In the genomic region with DNA sequence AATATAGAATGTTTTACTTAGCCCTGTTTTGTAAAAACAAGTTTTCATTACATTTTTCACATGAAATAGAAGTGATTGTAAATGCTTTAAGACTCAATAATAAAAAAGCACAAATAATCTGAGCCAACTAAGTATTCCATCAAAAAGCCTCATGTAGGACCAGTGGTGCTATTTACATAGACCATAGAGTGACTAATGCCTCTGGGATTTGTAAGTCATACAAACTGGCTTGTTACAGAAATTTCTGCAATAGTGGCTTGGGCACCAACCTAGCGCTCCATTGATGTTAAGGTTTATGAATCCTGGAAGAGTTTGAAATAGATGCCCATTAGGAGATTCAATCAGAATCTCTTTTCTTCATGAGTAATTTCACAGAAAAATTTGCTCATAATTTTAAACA, we compare ENCODE assay signal across 16 cellular contexts. TPM values are rescaled to one million over a fixed set of nuclear protein-coding genes. Genes with fewer than 3 reads are reported as not detected.
DNase-seq lines count a peak whose midpoint lies in the region; ATAC-seq and TF ChIP-seq lines count a peak whose summit lies in the region.
"Had no signal": no experiment of that assay in that cellular context is flagged by ENCODE, and none has a peak within 500 bp of the region (broad histone marks: within the 10 kb centered on the region; RNA-seq: fewer than 3 reads in every experiment).

No MANE protein-coding gene starts in this region.

- H2BK5ac ChIP-seq in IMR-90 (ENCODE audit: low read depth, low read length, poor library complexity, severe bottlenecking), result peak overlapping the region; percentile 35

- no peak overlapping the region for H4K5ac ChIP-seq in IMR-90 (ENCODE audit: low read depth, low read length)

- no peak overlapping the region for H2BK20ac ChIP-seq in IMR-90 (ENCODE audit: low read depth, low read length)

- CTCF ChIA-PET in IMR-90 (lab: Yijun Ruan, JAX), result no interaction called here

- H3K9me3 ChIP-seq in IMR-90 (ENCODE audit: control insufficient read depth, insufficient read depth, low read length), result no peaks in the 10 kb centered on the region

- in situ Hi-C loops in IMR-90 (cut with MboI; ENCODE audit: low sequenced_read_pairs), result no loop called here

- WGBS in IMR-90 (ENCODE audit: extremely low coverage in 2 of 2, insufficient read length in 1 of 2), 2 experiments, result no CpG with 5 or more reads among the region's 1 CpG

- no peak overlapping the region for H3K4me2 ChIP-seq in IMR-90 (ENCODE audit: low read depth, low read length)
- H3K4me2 ChIP-seq: hepatocyte had no signal

- no peak overlapping the region for H3K56ac ChIP-seq in IMR-90 (ENCODE audit: extremely low read depth, insufficient read depth, low read length)

- POLR2A ChIA-PET in IMR-90 (lab: Charles Lee; ENCODE audit: unreplicated experiment), result no interaction called here

- H3K79me1 ChIP-seq in IMR-90 (ENCODE audit: low read depth in 1 of 2, low read length in 2 of 2), result no peaks in the 10 kb centered on the region

- no peak overlapping the region for H4K91ac ChIP-seq in IMR-90 (ENCODE audit: insufficient read depth, low read depth, low read length)

- no peaks in the 10 kb centered on the region for H4K20me1 ChIP-seq in IMR-90 (ENCODE audit: insufficient read depth, low read length)

- TF ChIP-seq RAD21 in IMR-90 (IDR thresholded peaks at IDR 0.05; ENCODE audit: low read length), result no peak

- intact Hi-C loops in IMR-90 (cut with micrococcal nuclease), result no loop called here

- BruUV-seq in IMR-90 (replicated peaks; lab: Mats Ljungman, UMichigan), result no TSS peak

- H2BK15ac ChIP-seq in IMR-90 (ENCODE audit: low read depth, low read length), result no peak overlapping the region

- no peak overlapping the region for H2AK5ac ChIP-seq in IMR-90 (ENCODE audit: low read depth, low read length)

- no peak overlapping the region for H2AK9ac ChIP-seq in IMR-90 (replicated peaks; ENCODE audit: low read depth, low read length, poor library complexity)

- H4K8ac ChIP-seq in IMR-90 (ENCODE audit: low read depth in 2 of 2, low read length in 2 of 2), result no peak overlapping the region

- TF ChIP-seq POLR2A in IMR-90 (IDR thresholded peaks at IDR 0.05; ENCODE audit: low read depth, low read length) (no peak), erythroblast (IDR thresholded peaks at IDR 0.05; ENCODE audit: low read length) (no peak)

- no peak overlapping the region for H3K23ac ChIP-seq in IMR-90 (ENCODE audit: low read depth, low read length)

- no peak overlapping the region for H2BK120ac ChIP-seq in IMR-90 (ENCODE audit: low read depth, low read length)

- peaks cover 6% of the 10 kb centered on the region for H3K36me3 ChIP-seq in IMR-90 (ENCODE audit: control insufficient read depth, insufficient read depth, low read length)
- H3K36me3 ChIP-seq in kidney epithelial cell (ENCODE audit: control insufficient read depth, insufficient read depth, low read length), result no peaks in the 10 kb centered on the region

- H3K27me3 ChIP-seq in IMR-90 (ENCODE audit: control insufficient read depth, insufficient read depth, low read length) (no peaks in the 10 kb centered on the region), kidney epithelial cell (ENCODE audit: control insufficient read depth, insufficient read depth, low read length) (no peaks in the 10 kb centered on the region)
- H3K27me3 ChIP-seq: cardiac muscle cell, hepatocyte had no signal

- H2AFZ ChIP-seq in IMR-90 (replicated peaks; ENCODE audit: low read length, poor library complexity), result no peak overlapping the region
- H2AFZ ChIP-seq: hepatocyte had no signal

- no peak overlapping the region for H3K9ac ChIP-seq in IMR-90 (ENCODE audit: low read depth, low read length)

- no peak overlapping the region for H3K27ac ChIP-seq in IMR-90 (ENCODE audit: insufficient read depth, low read length)
- H3K27ac ChIP-seq: cardiac muscle cell, hepatocyte, WERI-Rb-1 had no signal

- no peak overlapping the region for H3K4me3 ChIP-seq in AG10803 (ENCODE audit: low read length)
- no peak overlapping the region for H3K4me3 ChIP-seq in IMR-90 (ENCODE audit: insufficient read depth, low read depth, low read length)
- H3K4me3 ChIP-seq in cardiac fibroblast (replicated peaks in 1 of 2; ENCODE audit: low read depth in 2 of 2, low read length in 2 of 2), result no peak overlapping the region
- H3K4me3 ChIP-seq in kidney epithelial cell (ENCODE audit: low read depth, low read length), result no peak overlapping the region
- H3K4me3 ChIP-seq: cardiac muscle cell, hepatocyte had no signal

- DNase-seq in AG10803 (ENCODE audit: low read depth), result peak; percentile 70
- peak; percentile 92 for DNase-seq in IMR-90
- DNase-seq in cardiac fibroblast (ENCODE audit: low read depth in 2 of 2), result peak; percentile 39 to 79
- DNase-seq in kidney epithelial cell (ENCODE audit: low read depth), result peak; percentile 41
- DNase-seq in DMS 273 treated with DMSO at 0.1 percent for 48 hours (lab: John Stamatoyannopoulos, UW), result no peak
- DNase-seq in erythroblast (lab: John Stamatoyannopoulos, UW), result no peak
- DNase-seq: endodermal cell, KG1, NCI-H1417, NCI-H446 treated with DMSO at 0.1 percent for 48 hours, OCI-M1, WERI-Rb-1 had no signal

- 0 out of 2 replicates have a peak, but pooled peaks cover 2% of the 10 kb centered on the region for H3K9me1 ChIP-seq in IMR-90 (ENCODE audit: insufficient read depth, low read length)

- dilution Hi-C loops in IMR-90 (cut with HindIII; ENCODE audit: low sequenced_read_pairs, unreplicated experiment), result no loop called here

- no peak overlapping the region for H3K4ac ChIP-seq in IMR-90 (ENCODE audit: low read depth, low read length)

- ATAC-seq in IMR-90 (ENCODE audit: low read depth), result peak; percentile 98
- no peak for ATAC-seq in GM18868 (IDR thresholded peaks at IDR 0.05; ENCODE audit: unreplicated experiment)
- ATAC-seq in GM21381 (IDR thresholded peaks at IDR 0.05; ENCODE audit: unreplicated experiment), result no peak

- no peak overlapping the region for H3K14ac ChIP-seq in IMR-90 (replicated peaks; ENCODE audit: low read depth, low read length)

- H3K18ac ChIP-seq in IMR-90 (ENCODE audit: low read depth, low read length), result no peak overlapping the region

- peaks cover 2% of the 10 kb centered on the region; the same call in 1 of the 2 replicates for H3K4me1 ChIP-seq in IMR-90 (ENCODE audit: control insufficient read depth, insufficient read depth, low read length)

- TF ChIP-seq CTCF in AG10803 (conservative IDR thresholded peaks at IDR 0.05; ENCODE audit: low read length) (no peak), IMR-90 (conservative IDR thresholded peaks at IDR 0.05; ENCODE audit: low read depth, low read length) (no peak), cardiac fibroblast (IDR thresholded peaks at IDR 0.05; ENCODE audit: low read depth, low read length) (no peak), kidney epithelial cell (IDR thresholded peaks at IDR 0.05; ENCODE audit: insufficient read depth, low read length, poor library complexity, severe bottlenecking) (no peak)

TF ChIP-seq in IMR-90, 13 proteins besides CTCF, POLR2A, EP300 and RAD21:
- TF ChIP-seq CEBPB (IDR thresholded peaks at IDR 0.05; ENCODE audit: low read depth, low read length) (peak; percentile 67), MAFK (IDR thresholded peaks at IDR 0.05; ENCODE audit: low read depth, low read length) (no peak), FOS (IDR thresholded peaks at IDR 0.05; ENCODE audit: low read depth, low read length) (peak; percentile 78)

RNA-seq across cellular contexts. Expression of gene ZMYM1, which starts 31.9 kb away (rescaled TPM):
- total RNA-seq in IMR-90 (2012; rRNA removed) (26.1 and 33.9 TPM in 2 replicates), kidney epithelial cell (12.3 and 13.0 TPM in 2 replicates)
- polyA plus RNA-seq in IMR-90 (2012; rRNA removed), result 5.7 and 7.2 TPM in 2 replicates
- polyA plus RNA-seq in IMR-90 (2012; cell fraction: cytosol; rRNA removed), result 1.1 and 1.2 TPM in 2 replicates
- 2.5 and 14.2 TPM in 2 replicates for polyA plus RNA-seq in IMR-90 (2012; cell fraction: nucleus; rRNA removed; ENCODE audit: low replicate concordance)

Comparison
In these comparisons a context has a peak if more than half of its experiments do, and no peak if none do; other contexts are left out.
1. DNase-seq: peak in AG10803 (single experiment), IMR-90 (single experiment), cardiac fibroblast (2 of 2) and kidney epithelial cell (single experiment); none in DMS 273 treated with DMSO at 0.1 percent for 48 hours (single experiment) and erythroblast (0 of 2).